ENCODE assay signal across 21 cellular contexts in genomic region chrX:9492901-9493300, GRCh38. TPM values are rescaled to one million over a fixed set of nuclear protein-coding genes. Genes with fewer than 3 reads are reported as not detected.
DNase-seq lines count a peak whose midpoint lies in the region; ATAC-seq, FAIRE-seq and TF ChIP-seq lines count a peak whose summit lies in the region.
"Had no signal": no experiment of that assay in that cellular context is flagged by ENCODE, and none has a peak within 500 bp of the region (broad histone marks: within the 10 kb centered on the region; RNA-seq: fewer than 3 reads in every experiment).

No MANE protein-coding gene starts in this region.

- no peak overlapping the region for H3K27ac ChIP-seq in K562 (ENCODE audit: extremely low read depth, low read depth, low read length)
- no peak overlapping the region for H3K27ac ChIP-seq in trophoblast cell (ENCODE audit: low read depth, low read length)
- H3K27ac ChIP-seq in mesenchymal stem cell (ENCODE audit: low read length, poor library complexity, severe bottlenecking) = no peak overlapping the region
- H3K27ac ChIP-seq: SK-N-MC had no signal

- peaks cover 90% of the 10 kb centered on the region for H3K79me2 ChIP-seq in K562 (ENCODE audit: control insufficient read depth, insufficient read depth, low read length)
- peaks cover 4% of the 10 kb centered on the region for H3K79me2 ChIP-seq in trophoblast cell (ENCODE audit: control insufficient read depth, insufficient read depth, low read length, poor library complexity)

- H4K20me1 ChIP-seq in K562 (replicated peaks; ENCODE audit: control insufficient read depth, insufficient read depth, low read length) = peaks cover 20% of the 10 kb centered on the region

- H3K9me3 ChIP-seq in K562 (replicated peaks; ENCODE audit: control insufficient read depth, insufficient read depth, low read depth, low read length) (no peaks in the 10 kb centered on the region), trophoblast cell (ENCODE audit: insufficient read depth, low read depth, low read length) (no peaks in the 10 kb centered on the region), mesenchymal stem cell (ENCODE audit: control insufficient read depth, low read length) (peaks cover 3% of the 10 kb centered on the region)

- no peak overlapping the region for H3K4ac ChIP-seq in trophoblast cell (ENCODE audit: low read depth, low read length)
- no peak overlapping the region for H3K4ac ChIP-seq in mesenchymal stem cell (ENCODE audit: low read depth in 1 of 2, low read length in 2 of 2)

- H3K4me3 ChIP-seq in K562 = no peak overlapping the region
- H3K4me3 ChIP-seq in trophoblast cell (ENCODE audit: low read depth, low read length) = no peak overlapping the region
- no peak overlapping the region for H3K4me3 ChIP-seq in mesenchymal stem cell (ENCODE audit: insufficient read depth in 1 of 2, low read depth in 1 of 2, low read length in 2 of 2)
- H3K4me3 ChIP-seq: SK-N-MC had no signal

- no peak overlapping the region for H2BK120ac ChIP-seq in trophoblast cell (ENCODE audit: insufficient read depth, low read length, poor library complexity)
- H2BK120ac ChIP-seq in mesenchymal stem cell (ENCODE audit: low read depth, low read length) = no peak overlapping the region

- H3K4me2 ChIP-seq in K562 (ENCODE audit: insufficient read depth, low read length) (no peak overlapping the region), trophoblast cell (ENCODE audit: low read length) (no peak overlapping the region), mesenchymal stem cell (ENCODE audit: low read length, poor library complexity, severe bottlenecking) (no peak overlapping the region)

- H3K27me3 ChIP-seq in K562 (ENCODE audit: control insufficient read depth in 2 of 2, insufficient read depth in 2 of 2, low read length in 2 of 2) = no peaks in the 10 kb centered on the region
- no peaks in the 10 kb centered on the region for H3K27me3 ChIP-seq in trophoblast cell (ENCODE audit: insufficient read depth, low read length)
- no peaks in the 10 kb centered on the region for H3K27me3 ChIP-seq in mesenchymal stem cell (ENCODE audit: control insufficient read depth in 1 of 2, insufficient read depth in 1 of 2, low read length in 2 of 2)

- no peak overlapping the region for H4K12ac ChIP-seq in trophoblast cell (ENCODE audit: low read depth, low read length)

- TF ChIP-seq CTCF in K562 (IDR thresholded peaks at IDR 0.05 in 2 of 3, conservative IDR thresholded peaks at IDR 0.05 in 1 of 3; ENCODE audit: insufficient read depth in 2 of 3, low read depth in 1 of 3, low read length in 3 of 3) (no peak), GM20000 (IDR thresholded peaks at IDR 0.05; ENCODE audit: extremely low read depth, missing control alignments) (no peak)

- intact Hi-C loops in K562 (cut with micrococcal nuclease) = no loop called here

- H2AK5ac ChIP-seq in trophoblast cell (ENCODE audit: low read length) (no peak overlapping the region), mesenchymal stem cell (ENCODE audit: low read length, severe bottlenecking) (no peak overlapping the region)

- no peak for TF ChIP-seq POLR2A in K562 (conservative IDR thresholded peaks at IDR 0.05)

- H2AFZ ChIP-seq in K562 (ENCODE audit: low read depth, low read length) = no peak overlapping the region
- H2AFZ ChIP-seq in trophoblast cell (ENCODE audit: insufficient read depth, low read length, poor library complexity) = no peak overlapping the region
- H2AFZ ChIP-seq in mesenchymal stem cell (ENCODE audit: low read depth, low read length) = no peak overlapping the region

- POLR2A ChIA-PET in K562 (lab: Yijun Ruan, JAX) = interaction anchor here (0.8 kb wide), 1 partner anchor 10 kb away, joined by 3 read pairs; no protein-coding TSS in a partner anchor

- DNase-seq in G401 (ENCODE audit: low spot score) (peak; percentile 1), K562 (ENCODE audit: extremely low read depth in 1 of 4, low spot score in 3 of 4) (peak in 1 of 4 experiments; percentile 14), left lobe of liver (ENCODE audit: low spot score) (no peak), trophoblast cell (peak; percentile 46 to 64), GM20000 (ENCODE audit: low spot score) (no peak), mesenchymal stem cell (no peak)
- DNase-seq: DMS53, EL, H9, NCI-H1694 treated with DMSO at 0.1 percent for 48 hours, NCI-H2081 treated with DMSO at 0.1 percent for 48 hours, NCI-H2171 treated with DMSO at 0.1 percent for 48 hours, NCI-H446 treated with DMSO at 0.1 percent for 48 hours, NCI-H526 treated with DMSO at 0.1 percent for 48 hours, PC-3, RPMI8226, SHP77, SW 1271 had no signal

- H2BK15ac ChIP-seq in mesenchymal stem cell (ENCODE audit: low read depth, poor library complexity, severe bottlenecking) = no peak overlapping the region

- H3K36me3 ChIP-seq in K562 (ENCODE audit: control insufficient read depth, insufficient read depth, low read length) = peaks cover 10% of the 10 kb centered on the region; the same call in 1 of the 3 replicates
- H3K36me3 ChIP-seq in trophoblast cell (ENCODE audit: control insufficient read depth in 1 of 2, insufficient read depth in 2 of 2, low read length in 2 of 2) = no peaks in the 10 kb centered on the region
- peaks cover 0 to 4% of the 10 kb centered on the region in 2 experiments for H3K36me3 ChIP-seq in mesenchymal stem cell (ENCODE audit: control insufficient read depth in 1 of 2, insufficient read depth in 2 of 2, low read depth in 1 of 2, low read length in 2 of 2)

- CTCF ChIA-PET in K562 (lab: Yijun Ruan, JAX; ENCODE audit: low intra/inter-chr PET ratio) = no interaction called here

- H3K14ac ChIP-seq in trophoblast cell (ENCODE audit: low read length) = no peak overlapping the region
- H3K14ac ChIP-seq in mesenchymal stem cell (ENCODE audit: low read length in 2 of 2) = no peak overlapping the region

- H3K23ac ChIP-seq in trophoblast cell (ENCODE audit: low read length) (no peak overlapping the region), mesenchymal stem cell (ENCODE audit: low read length in 2 of 2) (no peak overlapping the region)

- H4K91ac ChIP-seq in trophoblast cell (ENCODE audit: low read depth, low read length) (no peak overlapping the region), mesenchymal stem cell (ENCODE audit: low read length) (no peak overlapping the region)

- H3K9ac ChIP-seq in K562 (ENCODE audit: insufficient read depth in 1 of 2, low read depth in 2 of 2, low read length in 2 of 2) = no peak overlapping the region
- H3K9ac ChIP-seq in trophoblast cell (ENCODE audit: low read length) = no peak overlapping the region
- H3K9ac ChIP-seq in mesenchymal stem cell (ENCODE audit: low read length) = no peak overlapping the region

- no CpG with 5 or more reads among the region's 2 CpGs for WGBS in K562 (ENCODE audit: insufficient coverage, low coverage, missing lambda C conversion rate)
- no CpG with 5 or more reads among the region's 2 CpGs for WGBS in trophoblast cell (ENCODE audit: extremely low coverage, insufficient coverage, insufficient read length)
- no CpG with 5 or more reads among the region's 2 CpGs for WGBS in mesenchymal stem cell

- peak; percentile 82 for FAIRE-seq in K562 (lab: Jason Lieb, UNC)
- FAIRE-seq: A204.1 had no signal

- H3K9me1 ChIP-seq in K562 (ENCODE audit: control insufficient read depth, insufficient read depth, low read length) = peaks cover 5% of the 10 kb centered on the region

- no peak for TF ChIP-seq RAD21 in K562 (CRISPR knock-in tag; conservative IDR thresholded peaks at IDR 0.05 in 1 of 2, IDR thresholded peaks at IDR 0.05 in 1 of 2)

- H4K8ac ChIP-seq in trophoblast cell (ENCODE audit: low read depth, low read length) (no peak overlapping the region), mesenchymal stem cell (ENCODE audit: low read length) (no peak overlapping the region)

- H3K79me1 ChIP-seq in trophoblast cell (ENCODE audit: low read length) (no peaks in the 10 kb centered on the region), mesenchymal stem cell (replicated peaks; ENCODE audit: low read length, poor library complexity, severe bottlenecking) (peaks cover 4% of the 10 kb centered on the region)

- H2BK5ac ChIP-seq in trophoblast cell (ENCODE audit: low read depth, low read length, poor library complexity) (no peak overlapping the region), mesenchymal stem cell (ENCODE audit: low read depth, low read length, poor library complexity, severe bottlenecking) (no peak overlapping the region)

- H3K4me1 ChIP-seq in K562 (replicated peaks in 1 of 2; ENCODE audit: control insufficient read depth in 2 of 2, insufficient read depth in 2 of 2, low read length in 2 of 2) (peaks cover 7 to 37% of the 10 kb centered on the region in 2 experiments; a peak in 3 of 5 replicates), trophoblast cell (ENCODE audit: control insufficient read depth in 1 of 2, insufficient read depth in 2 of 2, low read length in 2 of 2) (peaks cover 5 to 9% of the 10 kb centered on the region in 2 experiments), mesenchymal stem cell (ENCODE audit: control insufficient read depth, insufficient read depth, low read depth, low read length) (peaks cover 3% of the 10 kb centered on the region)

- TF ChIP-seq EP300 in K562 (IDR thresholded peaks at IDR 0.05; ENCODE audit: low read length) = no peak

- peak; percentile 45 for ATAC-seq in K562
- ATAC-seq in left lobe of liver = peak; percentile 66
- ATAC-seq in HG03025 (IDR thresholded peaks at IDR 0.05; ENCODE audit: low FRiP score, unreplicated experiment) = no peak
- ATAC-seq: PC-3 had no signal

- in situ Hi-C loops in G401 (cut with HindIII; ENCODE audit: low sequenced_read_pairs) (no loop called here), K562 (cut with MboI) (no loop called here)

- BruUV-seq in K562 (replicated peaks; lab: Mats Ljungman, UMichigan) = no TSS peak

- H2BK12ac ChIP-seq in trophoblast cell (ENCODE audit: low read length) (no peak overlapping the region), mesenchymal stem cell (ENCODE audit: low read length in 2 of 2) (no peak overlapping the region)

- H3K18ac ChIP-seq in trophoblast cell (ENCODE audit: low read length) (no peak overlapping the region), mesenchymal stem cell (ENCODE audit: low read depth in 1 of 2, low read length in 2 of 2) (no peak overlapping the region)

RNA-seq across cellular contexts. Expression of gene TBL1X, which starts 28.0 kb away (rescaled TPM):
- total RNA-seq in G401 (2014; rRNA removed; shearing (Covaris generic)) = 7.1 and 7.6 TPM in 2 replicates
- total RNA-seq in K562 (2011; cell fraction: chromatin; rRNA removed; ENCODE audit: low replicate concordance) = 45.9 and 50.3 TPM in 2 replicates
- total RNA-seq in K562 (2011; cell fraction: nucleolus; rRNA removed) = 27.7 and 32.2 TPM in 2 replicates
- 36.4 and 47.0 TPM in 2 replicates for total RNA-seq in K562 (2011; cell fraction: nucleoplasm; rRNA removed)
- total RNA-seq in K562 (2014; rRNA removed) = 21.5 and 27.3 TPM in 2 replicates
- total RNA-seq in K562 (2014; rRNA removed; fragmentation: Illumina TruSeq; extraction: Trizol) = 13.4 and 14.0 TPM in 2 replicates
- 11.4 and 11.7 TPM in 2 replicates for total RNA-seq in K562 (2015; rRNA removed; fragmentation: Illumina TruSeq; extraction: Trizol)
- 44.5 and 49.6 TPM in 2 replicates for total RNA-seq in K562 (2021)
- polyA plus RNA-seq in K562 (2011; rRNA removed) = 11.5 and 19.7 TPM in 2 replicates
- 19.6 and 19.7 TPM in 2 replicates for polyA plus RNA-seq in K562 (2011; cell fraction: cytosol; rRNA removed)
- polyA plus RNA-seq in K562 (2011; cell fraction: nucleus; rRNA removed) = 16.1 and 18.9 TPM in 2 replicates
- polyA plus RNA-seq in K562 (2012) = 23.6 and 26.9 TPM in 2 replicates
- polyA plus RNA-seq in K562 (2014; fragmentation: Illumina TruSeq; extraction: Trizol) = 30.9 and 33.5 TPM in 2 replicates
- 1 to 10 TPM; 6.0 to 6.8 TPM for polyA plus RNA-seq in K562 (2014; fragmentation: Nextera tagmentation; extraction: Ambion mirVana)
- polyA plus RNA-seq in K562 (2014; rRNA removed) = 18.7 and 22.8 TPM in 2 replicates
- polyA minus RNA-seq in K562 (2011; rRNA and poly(A)+ RNA removed) = 25.3 and 37.1 TPM in 2 replicates
- 23.1 and 24.5 TPM in 2 replicates for polyA minus RNA-seq in K562 (2011; cell fraction: cytosol; rRNA and poly(A)+ RNA removed)
- 27.7 and 31.2 TPM in 2 replicates for polyA minus RNA-seq in K562 (2011; cell fraction: nucleus; rRNA and poly(A)+ RNA removed)
- 33.3 TPM for total RNA-seq in left lobe of liver
- polyA plus RNA-seq in trophoblast cell (2013) = 14.6 and 15.2 TPM in 2 replicates
- 28.2 TPM for polyA plus RNA-seq in mesenchymal stem cell (2013, experiment 1 of 2)
- polyA plus RNA-seq in mesenchymal stem cell (2013, experiment 2 of 2) = 28.2 TPM

Comparison
In these comparisons a context has a peak if more than half of its experiments do, and no peak if none do; other contexts are left out.
1. DNase-seq: peak in G401 (single experiment) and trophoblast cell (2 of 2); none in left lobe of liver (single experiment), GM20000 (single experiment) and mesenchymal stem cell (single experiment).